In genomic region chr9:35948901-35949318, GRCh38 we compare ENCODE assay signal across 1 cellular context.
TF ChIP-seq lines count a peak whose summit lies in the region.

No MANE protein-coding gene starts in this region.

TF ChIP-seq in endothelial cell of umbilical vein, 7 proteins besides CTCF, POLR2A, EP300 and RAD21:
- TF ChIP-seq POLR2AphosphoS5 (IDR thresholded peaks at IDR 0.05; ENCODE audit: insufficient read depth, low read depth, low read length) = no peak
- TF ChIP-seq MAX (IDR thresholded peaks at IDR 0.05; ENCODE audit: insufficient read depth, insufficient read length) = no peak
- TF ChIP-seq JUN (IDR thresholded peaks at IDR 0.05; ENCODE audit: borderline replicate concordance, insufficient read depth, insufficient read length, low read depth) = no peak
- TF ChIP-seq MYC (IDR thresholded peaks at IDR 0.05; ENCODE audit: low read depth, low read length) = no peak
- TF ChIP-seq EZH2 (IDR thresholded peaks at IDR 0.05; ENCODE audit: borderline replicate concordance, low read depth, low read length, severe bottlenecking) = no peak
- no peak for TF ChIP-seq FOS (IDR thresholded peaks at IDR 0.05; ENCODE audit: borderline replicate concordance, insufficient read depth, low read length)
- TF ChIP-seq GATA2 (IDR thresholded peaks at IDR 0.05; ENCODE audit: insufficient read depth, insufficient read length, low read depth, low read length) = no peak
